Comparison of ENCODE assay signal across 11 cellular contexts in genomic region chr3:128786434-128787020, GRCh38.
DNase-seq lines count a peak whose midpoint lies in the region; ATAC-seq and TF ChIP-seq lines count a peak whose summit lies in the region.
"Had no signal": no experiment of that assay in that cellular context is flagged by ENCODE, and none has a peak within 500 bp of the region (broad histone marks: within the 10 kb centered on the region; RNA-seq: fewer than 3 reads in every experiment).

No MANE protein-coding gene starts in this region.

- H3K36me3 Mint-ChIP-seq in MCF 10A (ENCODE audit: insufficient read depth, unreplicated experiment), result peaks cover 6% of the 10 kb centered on the region
- H3K36me3 Mint-ChIP-seq in activated naive CD8-positive, alpha-beta T cell treated with anti-CD3 and anti-CD28 coated beads, Interleukin-2, amount 50 U/mL, for 24 hours (ENCODE audit: low read depth), result peaks cover 5% of the 10 kb centered on the region

- DNase-seq in MCF 10A (ENCODE audit: unreplicated experiment) (no peak), breast epithelium (ENCODE audit: low spot score in 2 of 2) (no peak), right atrium auricular region (ENCODE audit: low spot score) (no peak), thyroid gland (no peak), left lung (no peak), midbrain (lab: John Stamatoyannopoulos, UW) (no peak), LoVo (ENCODE audit: low spot score) (no peak)
- no peak for DNase-seq in activated naive CD8-positive, alpha-beta T cell treated with anti-CD3 and anti-CD28 coated beads, Interleukin-2, amount 50 U/mL, for 24 hours
- DNase-seq: NCI-H1417 treated with DMSO at 0.1 percent for 48 hours had no signal

- CTCF ChIA-PET in MCF 10A (lab: Yijun Ruan, JAX), result interaction anchor here (3.7 kb wide), 1 partner anchor 106 kb away, joined by 16 read pairs; no protein-coding TSS in a partner anchor

- intact Hi-C loops in MCF 10A (cut with micrococcal nuclease) (no loop called here), breast epithelium (cut with DNase I; ENCODE audit: low total_unique reads) (no loop called here), thyroid gland (cut with DNase I) (loop anchor here (5.0 kb wide), 1 partner anchor 104 kb away; no protein-coding TSS in a partner anchor), left lung (cut with DNase I) (loop anchor here in 1 of 2 donors (10.0 kb wide), 1 partner anchor 102 kb away; no protein-coding TSS in a partner anchor)

- H3K27me3 ChIP-seq in breast epithelium (no peaks in the 10 kb centered on the region), right atrium auricular region (no peaks in the 10 kb centered on the region), thyroid gland (no peaks in the 10 kb centered on the region), left lung (no peaks in the 10 kb centered on the region)
- H3K27me3 ChIP-seq: BLaER1 treated with 17β-estradiol and CSF1 and Interleukin-3, amounts not matched to agents 10 nM and 100 nM had no signal

- H3K4me3 ChIP-seq in breast epithelium (no peak overlapping the region), right atrium auricular region (no peak overlapping the region), thyroid gland (replicated peaks in 1 of 3) (no peak overlapping the region), left lung (no peak overlapping the region)
- H3K4me3 ChIP-seq: BLaER1 treated with 17β-estradiol and CSF1 and Interleukin-3, amounts not matched to agents 10 nM and 100 nM; skin epidermis had no signal

- H3K36me3 ChIP-seq in breast epithelium (no peaks in the 10 kb centered on the region), right atrium auricular region (no peaks in the 10 kb centered on the region), thyroid gland (no peaks in the 10 kb centered on the region), left lung (no peaks in the 10 kb centered on the region)

- ATAC-seq in activated naive CD8-positive, alpha-beta T cell treated with anti-CD3 and anti-CD28 coated beads, Interleukin-2, amount 50 U/mL, for 24 hours, result no peak
- ATAC-seq in left lung, result no peak

- H3K4me1 Mint-ChIP-seq in MCF 10A (ENCODE audit: insufficient read depth, unreplicated experiment), result peaks cover 42% of the 10 kb centered on the region
- peaks cover 99% of the 10 kb centered on the region for H3K4me1 Mint-ChIP-seq in activated naive CD8-positive, alpha-beta T cell treated with anti-CD3 and anti-CD28 coated beads, Interleukin-2, amount 50 U/mL, for 24 hours

- H3K9me3 Mint-ChIP-seq in MCF 10A (ENCODE audit: unreplicated experiment), result no peaks in the 10 kb centered on the region
- no peaks in the 10 kb centered on the region for H3K9me3 Mint-ChIP-seq in activated naive CD8-positive, alpha-beta T cell treated with anti-CD3 and anti-CD28 coated beads, Interleukin-2, amount 50 U/mL, for 24 hours

- H3K27ac ChIP-seq in breast epithelium (peak overlapping the region in 1 of 2 donors; percentile 19), right atrium auricular region (peak overlapping the region; percentile 74 to 75), thyroid gland (peak overlapping the region in 2 of 3 donors; percentile 20 to 27), left lung (peak overlapping the region in 1 of 2 donors; percentile 77)

- WGBS in thyroid gland, 2 donors, result 53 to 65% methylated on average over 3 of the region's 3 CpGs

- no peaks in the 10 kb centered on the region for H3K27me3 Mint-ChIP-seq in MCF 10A (ENCODE audit: insufficient read depth, unreplicated experiment)
- no peaks in the 10 kb centered on the region for H3K27me3 Mint-ChIP-seq in activated naive CD8-positive, alpha-beta T cell treated with anti-CD3 and anti-CD28 coated beads, Interleukin-2, amount 50 U/mL, for 24 hours

- no peak for TF ChIP-seq CTCF in MCF 10A (IDR thresholded peaks at IDR 0.05; ENCODE audit: unreplicated experiment)
- no peak for TF ChIP-seq CTCF in breast epithelium (IDR thresholded peaks at IDR 0.05)
- TF ChIP-seq CTCF in right atrium auricular region (IDR thresholded peaks at IDR 0.05), result no peak
- TF ChIP-seq CTCF in thyroid gland (IDR thresholded peaks at IDR 0.05), result no peak
- TF ChIP-seq CTCF in left lung (IDR thresholded peaks at IDR 0.05), result no peak

- H3K27ac Mint-ChIP-seq in MCF 10A (ENCODE audit: low read depth, unreplicated experiment), result peak overlapping the region; percentile 65
- H3K27ac Mint-ChIP-seq in activated naive CD8-positive, alpha-beta T cell treated with anti-CD3 and anti-CD28 coated beads, Interleukin-2, amount 50 U/mL, for 24 hours, result peak overlapping the region; percentile 100

- TF ChIP-seq POLR2A in breast epithelium (IDR thresholded peaks at IDR 0.05) (no peak), thyroid gland (IDR thresholded peaks at IDR 0.05) (no peak)

- H3K4me1 ChIP-seq in breast epithelium, result peaks cover 0 to 5% of the 10 kb centered on the region in 2 donors
- peaks cover 0 to 96% of the 10 kb centered on the region in 2 donors for H3K4me1 ChIP-seq in right atrium auricular region
- peaks cover 57 to 70% of the 10 kb centered on the region in 2 donors for H3K4me1 ChIP-seq in thyroid gland
- H3K4me1 ChIP-seq in left lung, result peaks cover 15 to 100% of the 10 kb centered on the region in 2 donors

- no TSS peak for BruUV-seq in MCF 10A (replicated peaks; lab: Mats Ljungman, UMichigan)

- POLR2A ChIA-PET in MCF 10A (lab: Yijun Ruan, JAX), result interaction anchor here (1.3 to 1.8 kb wide), 2 partner anchors 13 to 103 kb away, joined by 3 to 6 read pairs; no protein-coding TSS in a partner anchor

- no peak overlapping the region for H3K4me3 Mint-ChIP-seq in MCF 10A (ENCODE audit: unreplicated experiment)
- H3K4me3 Mint-ChIP-seq in activated naive CD8-positive, alpha-beta T cell treated with anti-CD3 and anti-CD28 coated beads, Interleukin-2, amount 50 U/mL, for 24 hours, result peak overlapping the region; percentile 78

- H3K9me3 ChIP-seq in breast epithelium (no peaks in the 10 kb centered on the region), right atrium auricular region (no peaks in the 10 kb centered on the region), thyroid gland (no peaks in the 10 kb centered on the region), left lung (no peaks in the 10 kb centered on the region)
- H3K9me3 ChIP-seq: BLaER1 treated with 17β-estradiol and CSF1 and Interleukin-3, amounts not matched to agents 10 nM and 100 nM had no signal
